Comparison of ENCODE assay signal across 17 cellular contexts in genomic region chr11:47511927-47512326, GRCh38. TPM values are rescaled to one million over a fixed set of nuclear protein-coding genes. Genes with fewer than 3 reads are reported as not detected.
DNase-seq lines count a peak whose midpoint lies in the region; ATAC-seq, FAIRE-seq and TF ChIP-seq lines count a peak whose summit lies in the region.
"Had no signal": no experiment of that assay in that cellular context is flagged by ENCODE, and none has a peak within 500 bp of the region (broad histone marks: within the 10 kb centered on the region; RNA-seq: fewer than 3 reads in every experiment).

No MANE protein-coding gene starts in this region.

- TF ChIP-seq CTCF in A549 (IDR thresholded peaks at IDR 0.05): no peak
- no peak for TF ChIP-seq CTCF in HEK293 (tag by site-specific recombination; IDR thresholded peaks at IDR 0.05)
- no peak for TF ChIP-seq CTCF in Caco-2 (IDR thresholded peaks at IDR 0.05; ENCODE audit: insufficient read depth in 1 of 2, low read depth in 1 of 2, low read length in 1 of 2, severe bottlenecking in 1 of 2, unreplicated experiment in 1 of 2)

- WGBS in A549 (ENCODE audit: missing lambda C conversion rate): 91% methylated on average over 6 of the region's 6 CpGs

- TF ChIP-seq POLR2A in A549 (IDR thresholded peaks at IDR 0.05; ENCODE audit: low read length): no peak

- no peaks in the 10 kb centered on the region for H3K9me3 Mint-ChIP-seq in central memory CD8-positive, alpha-beta T cell
- H3K9me3 Mint-ChIP-seq in naive B cell (no peaks in the 10 kb centered on the region), Caco-2 (ENCODE audit: unreplicated experiment) (no peaks in the 10 kb centered on the region)
- H3K9me3 Mint-ChIP-seq: nephron had no signal

- peak overlapping the region; percentile 5 to 79; a peak in 3 of 6 replicates for H3K27ac ChIP-seq in A549
- no peak overlapping the region for H3K27ac ChIP-seq in HEK293 (ENCODE audit: extremely low read depth, low read depth, low read length)

- H3K36me3 ChIP-seq in HEK293 (ENCODE audit: control insufficient read depth in 2 of 2, insufficient read depth in 1 of 2, low read length in 2 of 2): no peaks in the 10 kb centered on the region
- H3K36me3 ChIP-seq in Caco-2 (ENCODE audit: control insufficient read depth, insufficient read depth, low read length): no peaks in the 10 kb centered on the region

- H3K36me3 Mint-ChIP-seq in central memory CD8-positive, alpha-beta T cell (ENCODE audit: insufficient read depth): peaks cover 6% of the 10 kb centered on the region
- no peaks in the 10 kb centered on the region for H3K36me3 Mint-ChIP-seq in naive B cell
- peaks cover 60% of the 10 kb centered on the region for H3K36me3 Mint-ChIP-seq in Caco-2 (ENCODE audit: insufficient read depth, unreplicated experiment)

- FAIRE-seq in A549 (lab: Jason Lieb, UNC): no peak

- H3K4me1 ChIP-seq in A549 (peaks cover 94% of the 10 kb centered on the region), HEK293 (ENCODE audit: control insufficient read depth, insufficient read depth, low read length) (peaks cover 23% of the 10 kb centered on the region), Caco-2 (peaks cover 37% of the 10 kb centered on the region)

- H3K4me3 ChIP-seq in A549: no peak overlapping the region
- H3K4me3 ChIP-seq in HEK293 (ENCODE audit: low read depth, low read length): no peak overlapping the region
- H3K4me3 ChIP-seq in Caco-2 (ENCODE audit: low read depth, low read length): no peak overlapping the region

- peaks cover 64% of the 10 kb centered on the region for H3K4me1 Mint-ChIP-seq in central memory CD8-positive, alpha-beta T cell
- H3K4me1 Mint-ChIP-seq in naive B cell: peaks cover 47 to 94% (median 74%) of the 10 kb centered on the region in 3 donors
- peaks cover 47% of the 10 kb centered on the region for H3K4me1 Mint-ChIP-seq in Caco-2 (ENCODE audit: low read depth, unreplicated experiment)

- H3K4me2 ChIP-seq in A549: no peak overlapping the region

- POLR2A ChIA-PET in A549 (lab: Yijun Ruan, JAX) (interaction anchor here (0.6 kb wide), 1 partner anchor 298 kb away, joined by 3 read pairs; no protein-coding TSS in a partner anchor), HEK293 (lab: Yijun Ruan, JAX) (no interaction called here), Caco-2 (lab: Charles Lee) (no interaction called here)

- intact Hi-C loops in Caco-2 (cut with micrococcal nuclease; ENCODE audit: unreplicated experiment): no loop called here

- H3K4me3 Mint-ChIP-seq in central memory CD8-positive, alpha-beta T cell: no peak overlapping the region
- H3K4me3 Mint-ChIP-seq in naive B cell (no peak overlapping the region), Caco-2 (ENCODE audit: unreplicated experiment) (no peak overlapping the region)
- H3K4me3 Mint-ChIP-seq: nephron had no signal

- H3K27me3 Mint-ChIP-seq in central memory CD8-positive, alpha-beta T cell: no peaks in the 10 kb centered on the region
- H3K27me3 Mint-ChIP-seq in naive B cell (no peaks in the 10 kb centered on the region), Caco-2 (ENCODE audit: insufficient read depth, unreplicated experiment) (no peaks in the 10 kb centered on the region)

- ATAC-seq in A549 (no peak), naive B cell (ENCODE audit: low read depth in 2 of 2) (no peak), GM18867 (IDR thresholded peaks at IDR 0.05; ENCODE audit: unreplicated experiment) (no peak)
- ATAC-seq in central memory CD8-positive, alpha-beta T cell (replicated peaks; ENCODE audit: extremely low read depth, poor library complexity, severe bottlenecking): no peak
- ATAC-seq: left cardiac atrium, PC-3 had no signal

- no TSS peak for BruUV-seq in Caco-2 (replicated peaks; lab: Mats Ljungman, UMichigan)

- CTCF ChIA-PET in A549 (lab: Yijun Ruan, JAX) (interaction anchor here (0.6 to 1.7 kb wide), 3 partner anchors 11 to 32 kb away, joined by 3 to 6 read pairs (median 3); no protein-coding TSS in a partner anchor), HEK293 (lab: Yijun Ruan, JAX) (interaction anchor here (0.7 to 1.1 kb wide), 2 partner anchors 20 to 40 kb away, joined by 3 to 4 read pairs; no protein-coding TSS in a partner anchor), Caco-2 (lab: Charles Lee) (no interaction called here)

- no peaks in the 10 kb centered on the region for H3K27me3 ChIP-seq in Caco-2 (replicated peaks; ENCODE audit: control insufficient read depth, insufficient read depth, low read length)

- no peaks in the 10 kb centered on the region for H3K9me3 ChIP-seq in A549
- H3K9me3 ChIP-seq in HEK293 (ENCODE audit: control insufficient read depth, insufficient read depth, low read depth, low read length): no peaks in the 10 kb centered on the region
- no peaks in the 10 kb centered on the region for H3K9me3 ChIP-seq in Caco-2

- H3K27ac Mint-ChIP-seq in central memory CD8-positive, alpha-beta T cell (ENCODE audit: low read depth): peak overlapping the region; percentile 71
- H3K27ac Mint-ChIP-seq in naive B cell (peak overlapping the region in 4 of 6 donors; percentile 41 to 88 (median 86)), Caco-2 (ENCODE audit: unreplicated experiment) (no peak overlapping the region)

- TF ChIP-seq EP300 in A549 (IDR thresholded peaks at IDR 0.05): no peak

- DNase-seq in A549 (ENCODE audit: low read depth in 1 of 2, low spot score in 1 of 2) (no peak), naive B cell (no peak), NCI-H1092 (lab: John Stamatoyannopoulos, UW) (no peak), Caco-2 (no peak), NCI-H2196 (lab: John Stamatoyannopoulos, UW; ENCODE audit: unreplicated experiment) (no peak)
- no peak for DNase-seq in central memory CD8-positive, alpha-beta T cell (ENCODE audit: low spot score in 2 of 2)
- DNase-seq: activated T-cell treated with anti-CD3 and anti-CD28 coated beads for 4 hours; DMS153; erythroblast; KBM-7; left cardiac atrium; NCI-H1436 treated with DMSO at 0.1 percent for 48 hours; PC-3; stimulated activated naive CD4-positive, alpha-beta T cell treated with Interleukin-2 at 50 U/mL for 16 hours had no signal

- no peak for TF ChIP-seq RAD21 in A549 (conservative IDR thresholded peaks at IDR 0.05 in 1 of 2, IDR thresholded peaks at IDR 0.05 in 1 of 2)

TF ChIP-seq in A549, 52 proteins besides CTCF, POLR2A, EP300 and RAD21 (continues in another document):
- no peak for TF ChIP-seq TP53 (CRISPR knock-in tag; IDR thresholded peaks at IDR 0.05)
- no peak for TF ChIP-seq HOXA7 (CRISPR knock-in tag; IDR thresholded peaks at IDR 0.05)
- no peak for TF ChIP-seq USF2 (IDR thresholded peaks at IDR 0.05)
- TF ChIP-seq HOXB13 (CRISPR knock-in tag; IDR thresholded peaks at IDR 0.05; ENCODE audit: low read depth): no peak
- TF ChIP-seq FOSB (CRISPR knock-in tag; IDR thresholded peaks at IDR 0.05): no peak
- no peak for TF ChIP-seq CHD2 (IDR thresholded peaks at IDR 0.05; ENCODE audit: low read length, partially characterized antibody)

TF ChIP-seq in HEK293, 187 proteins besides CTCF, POLR2A, EP300 and RAD21 (continues in another document):
- TF ChIP-seq ZNF514 (tag by site-specific recombination; IDR thresholded peaks at IDR 0.05) (no peak), OSR2 (tag by site-specific recombination; IDR thresholded peaks at IDR 0.05) (peak; percentile 76), ZNF324 (tag by site-specific recombination; IDR thresholded peaks at IDR 0.05) (no peak), ZBTB17 (tag by site-specific recombination; IDR thresholded peaks at IDR 0.05) (0 out of 2 replicates have a peak, but pooled peaks have one; percentile 35), ZNF654 (tag by site-specific recombination; IDR thresholded peaks at IDR 0.05; ENCODE audit: low read depth) (no peak), KLF17 (tag by site-specific recombination; IDR thresholded peaks at IDR 0.05) (no peak), ZNF600 (tag by site-specific recombination; IDR thresholded peaks at IDR 0.05) (peak; percentile 88), ZNF449 (tag by site-specific recombination; IDR thresholded peaks at IDR 0.05) (no peak)

RNA-seq across cellular contexts. Expression of gene CELF1, which starts 41.0 kb away (rescaled TPM):
- polyA plus RNA-seq in A549 (2011; rRNA removed) (137 and 138 TPM in 2 replicates), A549 (2017; fragmentation: RNase III; extraction: RNeasy Plus Mini Kit Qiagen cat#74134 plus additional on column Dnase treatment) (51.4 to 54.1 TPM (median 53.8 TPM) in 3 replicates), naive B cell (ENCODE audit: low read depth in 6 of 6) (10 to 100 TPM; 61.5 to 96.8 (median 69.0) TPM)
- polyA plus RNA-seq in A549 (2012; cell fraction: cytosol; rRNA removed): 41.9 and 60.7 TPM in 2 replicates
- polyA plus RNA-seq in A549 (2012; cell fraction: nucleus; rRNA removed): 85.9 and 116 TPM in 2 replicates
- 186 and 188 TPM in 2 replicates for polyA minus RNA-seq in A549 (2011; rRNA and poly(A)+ RNA removed)
- 146 and 152 TPM in 2 replicates for total RNA-seq in Caco-2 (2022)

RNA-seq across cellular contexts. Expression of gene PTPMT1, which starts 53.5 kb away (rescaled TPM):
- 58.8 and 69.2 TPM in 2 replicates for polyA plus RNA-seq in A549 (2011; rRNA removed)
- 101 and 110 TPM in 2 replicates for polyA plus RNA-seq in A549 (2012; cell fraction: cytosol; rRNA removed)
- polyA plus RNA-seq in A549 (2012; cell fraction: nucleus; rRNA removed): 51.0 and 55.2 TPM in 2 replicates
- polyA plus RNA-seq in A549 (2017; fragmentation: RNase III; extraction: RNeasy Plus Mini Kit Qiagen cat#74134 plus additional on column Dnase treatment): 57.0 to 68.2 TPM (median 63.4 TPM) in 3 replicates
- 23.8 and 31.3 TPM in 2 replicates for polyA minus RNA-seq in A549 (2011; rRNA and poly(A)+ RNA removed)
- polyA plus RNA-seq in naive B cell (ENCODE audit: low read depth in 6 of 6): 100 to 1,000 TPM in 1 of 6 donors, 10 to 100 TPM in 5; 69.3 to 133 (median 81.2) TPM
- 100 and 108 TPM in 2 replicates for total RNA-seq in Caco-2 (2022)
